In genomic region chr7:30896041-30896440, GRCh38 we compare ENCODE assay signal across 29 cellular contexts. TPM values are rescaled to one million over a fixed set of nuclear protein-coding genes. Genes with fewer than 3 reads are reported as not detected.
DNase-seq lines count a peak whose midpoint lies in the region; ATAC-seq, FAIRE-seq and TF ChIP-seq lines count a peak whose summit lies in the region.
"Had no signal": no experiment of that assay in that cellular context is flagged by ENCODE, and none has a peak within 500 bp of the region (broad histone marks: within the 10 kb centered on the region; RNA-seq: fewer than 3 reads in every experiment).

No MANE protein-coding gene starts in this region.

- no peaks in the 10 kb centered on the region for H3K79me2 ChIP-seq in hepatocyte
- H3K79me2 ChIP-seq: parathyroid adenoma had no signal

- no peaks in the 10 kb centered on the region for H3K36me3 Mint-ChIP-seq in Caco-2 (ENCODE audit: insufficient read depth, unreplicated experiment)
- H3K36me3 Mint-ChIP-seq: activated naive CD4-positive, alpha-beta T cell treated with anti-CD3 and anti-CD28 coated beads, Interleukin-2, amount 50 U/mL, for 24 hours; natural killer cell; stimulated activated effector memory CD8-positive, alpha-beta T cell treated with anti-CD3 and anti-CD28 coated beads, Interleukin-12 subunit alpha, Interleukin-12 subunit beta, amount 100 ng/mL, for 72 hours had no signal

- H3K4me2 ChIP-seq in hepatocyte, result no peak overlapping the region
- H3K4me2 ChIP-seq: SK-N-SH had no signal

- no peaks in the 10 kb centered on the region for H4K20me1 ChIP-seq in hepatocyte (ENCODE audit: insufficient read depth, poor library complexity, severe bottlenecking)

- H3K4me1 ChIP-seq in Caco-2 (peaks cover 30% of the 10 kb centered on the region), hepatocyte (ENCODE audit: insufficient read depth) (peaks cover 35% of the 10 kb centered on the region), pancreas (peaks cover 57 to 70% (median 69%) of the 10 kb centered on the region in 3 donors)
- H3K4me1 ChIP-seq: parathyroid adenoma had no signal

- peak overlapping the region; percentile 60 for H3K27ac ChIP-seq in hepatocyte
- peak overlapping the region; percentile 75 to 90 (median 85) for H3K27ac ChIP-seq in pancreas
- H3K27ac ChIP-seq: parathyroid adenoma, suprapubic skin, VCaP had no signal

- POLR2A ChIA-PET in Caco-2 (lab: Charles Lee), result interaction anchor here (0.6 kb wide), 1 partner anchor 14 kb away, joined by 3 read pairs; no protein-coding TSS in a partner anchor

- H3K27me3 Mint-ChIP-seq in Caco-2 (ENCODE audit: insufficient read depth, unreplicated experiment), result no peaks in the 10 kb centered on the region
- H3K27me3 Mint-ChIP-seq: activated CD4-positive, alpha-beta T cell treated with anti-CD3 and anti-CD28 coated beads, Interleukin-2, amount 10 ng/mL, durations not matched to agents 7 days and 5 days had no signal

- DNase-seq in Caco-2 (peak; percentile 82 to 89), NCI-H226 (peak; percentile 72), hepatocyte (ENCODE audit: low spot score) (peak; percentile 56), pancreas (peak in 4 of 6 donors; percentile 52 to 61 (median 58)), NCI-H510A (lab: John Stamatoyannopoulos, UW) (no peak)
- DNase-seq: activated CD4-positive, alpha-beta T cell treated with anti-CD3 and anti-CD28 coated beads, Interleukin-2, amount 10 ng/mL, durations not matched to agents 7 days and 5 days; DMS153; effector CD4-positive, alpha-beta T cell; GDM1; HCEC 1CT; midbrain; MV-4-11; natural killer cell; NCI-H187; SK-N-SH; stimulated activated CD4-positive, alpha-beta T cell treated with anti-CD3 and anti-CD28 coated beads, Interleukin-1b, Interleukin-23, amount 100 ng/mL, for 48 hours had no signal

- H3K27me3 ChIP-seq in Caco-2 (replicated peaks; ENCODE audit: control insufficient read depth, insufficient read depth, low read length), result no peaks in the 10 kb centered on the region
- H3K27me3 ChIP-seq in hepatocyte, result no peaks in the 10 kb centered on the region
- no peaks in the 10 kb centered on the region for H3K27me3 ChIP-seq in pancreas
- H3K27me3 ChIP-seq: suprapubic skin had no signal

- no peak overlapping the region for H2AFZ ChIP-seq in hepatocyte
- H2AFZ ChIP-seq: parathyroid adenoma had no signal

- no peak for FAIRE-seq in pancreas (lab: Jason Lieb, UNC)
- FAIRE-seq: frontal cortex, GM18507, keratinocyte had no signal

- H3K36me3 ChIP-seq in Caco-2 (ENCODE audit: control insufficient read depth, insufficient read depth, low read length) (no peaks in the 10 kb centered on the region), hepatocyte (replicated peaks; ENCODE audit: insufficient read depth, low read depth) (no peaks in the 10 kb centered on the region), pancreas (no peaks in the 10 kb centered on the region)
- H3K36me3 ChIP-seq: suprapubic skin had no signal

- no peaks in the 10 kb centered on the region for H3K9me2 ChIP-seq in hepatocyte (replicated peaks; ENCODE audit: insufficient read depth)
- H3K9me2 ChIP-seq: SK-N-SH had no signal

- BruUV-seq in Caco-2 (replicated peaks; lab: Mats Ljungman, UMichigan), result no TSS peak

- CTCF ChIA-PET in Caco-2 (lab: Charles Lee), result interaction anchor here (0.6 to 0.9 kb wide), 4 partner anchors 10 to 374 kb away, joined by 4 to 5 read pairs (median 4); no protein-coding TSS in a partner anchor

- 61% methylated on average over 9 of the region's 9 CpGs for WGBS in hepatocyte (ENCODE audit: low lambda C conversion rate, missing lambda C conversion rate)
- 35 to 44% methylated on average over 8 to 9 of the region's 9 CpGs for WGBS in pancreas, 2 donors

- peaks cover 35% of the 10 kb centered on the region for H3K4me1 Mint-ChIP-seq in Caco-2 (ENCODE audit: low read depth, unreplicated experiment)
- H3K4me1 Mint-ChIP-seq: activated CD4-positive, alpha-beta T cell treated with anti-CD3 and anti-CD28 coated beads, Interleukin-2, amount 10 ng/mL, durations not matched to agents 7 days and 5 days; activated naive CD4-positive, alpha-beta T cell treated with anti-CD3 and anti-CD28 coated beads, Interleukin-2, amount 50 U/mL, for 24 hours; natural killer cell; stimulated activated effector memory CD8-positive, alpha-beta T cell treated with anti-CD3 and anti-CD28 coated beads, Interleukin-12 subunit alpha, Interleukin-12 subunit beta, amount 100 ng/mL, for 72 hours had no signal

- no peaks in the 10 kb centered on the region for H3K9me3 Mint-ChIP-seq in Caco-2 (ENCODE audit: unreplicated experiment)
- H3K9me3 Mint-ChIP-seq: activated CD4-positive, alpha-beta T cell treated with anti-CD3 and anti-CD28 coated beads, Interleukin-2, amount 10 ng/mL, durations not matched to agents 7 days and 5 days; activated naive CD4-positive, alpha-beta T cell treated with anti-CD3 and anti-CD28 coated beads, Interleukin-2, amount 50 U/mL, for 24 hours; activated T-helper 1 cell treated with anti-CD3 and anti-CD28 coated beads, Interleukin-12 subunit alpha, Interleukin-12 subunit beta, Interleukin-2, Interleukin-4 antibody, amounts not matched to agents 30 ng/mL and 10 ng/mL and 1 ng/mL, durations not matched to agents 14 hours and 24 hours and 36 hours; natural killer cell; stimulated activated effector memory CD8-positive, alpha-beta T cell treated with anti-CD3 and anti-CD28 coated beads, Interleukin-12 subunit alpha, Interleukin-12 subunit beta, amount 100 ng/mL, for 72 hours; T-helper 2 cell treated with Interferon-gamma antibody and Interleukin-4, amounts not matched to agents 5 μg/mL and 100 μg/mL, for 36 hours had no signal

- TF ChIP-seq CTCF in Caco-2 (IDR thresholded peaks at IDR 0.05; ENCODE audit: insufficient read depth in 1 of 2, low read depth in 1 of 2, low read length in 1 of 2, severe bottlenecking in 1 of 2, unreplicated experiment in 1 of 2) (no peak), hepatocyte (IDR thresholded peaks at IDR 0.05; ENCODE audit: poor library complexity) (no peak), pancreas (IDR thresholded peaks at IDR 0.05) (no peak)

- peak; percentile 10 to 30 (median 24) for ATAC-seq in pancreas
- ATAC-seq in HG02642 (IDR thresholded peaks at IDR 0.05; ENCODE audit: poor library complexity, unreplicated experiment), result no peak
- ATAC-seq in GM18519 (IDR thresholded peaks at IDR 0.05; ENCODE audit: low FRiP score, unreplicated experiment), result no peak
- no peak for ATAC-seq in esophagus mucosa
- ATAC-seq: natural killer cell; stimulated activated effector memory CD8-positive, alpha-beta T cell treated with anti-CD3 and anti-CD28 coated beads, Interleukin-12 subunit alpha, Interleukin-12 subunit beta, amount 100 ng/mL, for 72 hours had no signal

- intact Hi-C loops in Caco-2 (cut with micrococcal nuclease; ENCODE audit: unreplicated experiment) (loop anchor here (1.0 to 2.0 kb wide), 3 partner anchors 16 to 99 kb away; no protein-coding TSS in a partner anchor), pancreas (cut with DNase I) (no loop called here)

- H3K27ac Mint-ChIP-seq in Caco-2 (ENCODE audit: unreplicated experiment), result peak overlapping the region; percentile 86
- H3K27ac Mint-ChIP-seq: activated CD4-positive, alpha-beta T cell treated with anti-CD3 and anti-CD28 coated beads, Interleukin-2, amount 10 ng/mL, durations not matched to agents 7 days and 5 days; activated naive CD4-positive, alpha-beta T cell treated with anti-CD3 and anti-CD28 coated beads, Interleukin-2, amount 50 U/mL, for 24 hours; activated T-helper 1 cell treated with anti-CD3 and anti-CD28 coated beads, Interleukin-12 subunit alpha, Interleukin-12 subunit beta, Interleukin-2, Interleukin-4 antibody, amounts not matched to agents 30 ng/mL and 10 ng/mL and 1 ng/mL, durations not matched to agents 14 hours and 24 hours and 36 hours; natural killer cell; stimulated activated effector memory CD8-positive, alpha-beta T cell treated with anti-CD3 and anti-CD28 coated beads, Interleukin-12 subunit alpha, Interleukin-12 subunit beta, amount 100 ng/mL, for 72 hours; T-helper 2 cell treated with Interferon-gamma antibody and Interleukin-4, amounts not matched to agents 5 μg/mL and 100 μg/mL, for 36 hours had no signal

- no peaks in the 10 kb centered on the region for H3K9me3 ChIP-seq in Caco-2
- H3K9me3 ChIP-seq in hepatocyte (ENCODE audit: low read depth), result no peaks in the 10 kb centered on the region
- no peaks in the 10 kb centered on the region for H3K9me3 ChIP-seq in pancreas
- H3K9me3 ChIP-seq: SK-N-SH, suprapubic skin had no signal

- H3K4me3 Mint-ChIP-seq in Caco-2 (ENCODE audit: unreplicated experiment), result no peak overlapping the region
- H3K4me3 Mint-ChIP-seq: activated CD4-positive, alpha-beta T cell treated with anti-CD3 and anti-CD28 coated beads, Interleukin-2, amount 10 ng/mL, durations not matched to agents 7 days and 5 days; activated naive CD4-positive, alpha-beta T cell treated with anti-CD3 and anti-CD28 coated beads, Interleukin-2, amount 50 U/mL, for 24 hours; activated T-helper 1 cell treated with anti-CD3 and anti-CD28 coated beads, Interleukin-12 subunit alpha, Interleukin-12 subunit beta, Interleukin-2, Interleukin-4 antibody, amounts not matched to agents 30 ng/mL and 10 ng/mL and 1 ng/mL, durations not matched to agents 14 hours and 24 hours and 36 hours; natural killer cell; stimulated activated effector memory CD8-positive, alpha-beta T cell treated with anti-CD3 and anti-CD28 coated beads, Interleukin-12 subunit alpha, Interleukin-12 subunit beta, amount 100 ng/mL, for 72 hours; T-helper 2 cell treated with Interferon-gamma antibody and Interleukin-4, amounts not matched to agents 5 μg/mL and 100 μg/mL, for 36 hours had no signal

- H3K4me3 ChIP-seq in Caco-2 (ENCODE audit: low read depth, low read length) (no peak overlapping the region), hepatocyte (no peak overlapping the region), pancreas (no peak overlapping the region)
- H3K4me3 ChIP-seq: suprapubic skin had no signal

RNA-seq across cellular contexts. Expression of gene AQP1, which starts 15.6 kb away (rescaled TPM):
- total RNA-seq in Caco-2 (2022) (0.19 and 0.52 TPM in 2 replicates), hepatocyte (92.3 and 124 TPM in 2 replicates), pancreas (100 to 1,000 TPM; 146 to 273 (median 196) TPM), esophagus mucosa (42.3 TPM)
- polyA plus RNA-seq in hepatocyte (183 and 241 TPM in 2 replicates), pancreas (100 to 1,000 TPM; 301 to 450 TPM)

Comparison
In these comparisons a context has a peak if more than half of its experiments do, and no peak if none do; other contexts are left out.
1. ATAC-seq: peak in pancreas (4 of 4); none in HG02642 (single experiment), GM18519 (single experiment) and esophagus mucosa (single experiment).
2. RNA of gene AQP1, which starts 15.6 kb away (total RNA-seq): 146 to 273 TPM in pancreas, 92.3 to 124 TPM in hepatocyte and 42.3 TPM in esophagus mucosa (single experiment); 0.19 to 0.52 TPM in Caco-2; every median in the first group is over 10 times any median in the second.